In the genomic region with DNA sequence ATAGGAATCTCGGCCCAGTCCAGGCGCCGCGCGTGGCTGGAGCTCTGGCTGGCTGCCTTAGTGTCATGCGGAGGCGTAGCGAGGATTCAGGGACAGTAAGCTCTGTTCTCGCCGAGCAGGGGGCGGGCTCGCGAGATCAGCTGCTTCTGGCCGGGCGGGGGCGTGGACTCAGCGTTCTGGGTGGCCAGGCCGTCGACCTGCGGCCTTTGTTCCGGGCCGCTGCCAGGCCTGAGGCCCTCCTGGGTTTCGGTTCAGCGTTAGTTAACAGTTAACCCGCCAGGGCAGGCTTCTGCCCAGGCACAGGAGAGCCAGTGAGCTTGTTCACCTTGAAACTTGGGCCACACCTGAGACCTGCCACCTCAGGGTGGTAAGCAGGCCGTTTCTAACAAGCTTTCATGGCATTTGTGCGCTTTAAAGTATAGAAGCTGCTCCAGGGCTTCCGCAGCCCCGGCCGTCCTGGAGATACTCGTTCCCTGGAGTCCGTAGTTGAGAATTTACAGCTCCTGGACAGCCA, we compare ENCODE assay signal across 1 cellular context.
TF ChIP-seq lines count a peak whose summit lies in the region.

No MANE protein-coding gene starts in this region.

TF ChIP-seq in K562, 482 proteins besides CTCF, POLR2A, EP300 and RAD21 (continued from another document):
- peak; percentile 87 for TF ChIP-seq CHD2 (IDR thresholded peaks at IDR 0.05; ENCODE audit: low read depth, low read length)
- TF ChIP-seq EGR1 (conservative IDR thresholded peaks at IDR 0.05): peak; percentile 36
- no peak for TF ChIP-seq FOXJ2 (tag; IDR thresholded peaks at IDR 0.05)
- no peak for TF ChIP-seq ETS1 (conservative IDR thresholded peaks at IDR 0.05; ENCODE audit: control insufficient read depth, low read depth, low read length)
- peak; percentile 22; the same call in 1 of the 2 replicates for TF ChIP-seq RBFOX2 (IDR thresholded peaks at IDR 0.05; ENCODE audit: low read depth, low read length)
TF ChIP-seq in K562: peak in this region for 3.
